ENCODE assay signal across 24 cellular contexts in genomic region chr1:239574112-239574511, GRCh38.
"Had no signal": no experiment of that assay in that cellular context is flagged by ENCODE, and none has a peak within 500 bp of the region (broad histone marks: within the 10 kb centered on the region; RNA-seq: fewer than 3 reads in every experiment).

No MANE protein-coding gene starts in this region.

- H3K4me3 ChIP-seq: colonic mucosa, esophagus squamous epithelium, gastrocnemius medialis, heart right ventricle, left lung, lower lobe of right lung, mucosa of descending colon had no signal

- H3K27me3 Mint-ChIP-seq: dendritic cell treated with granulocyte-macrophage colony-stimulating factor and Interleukin-4, amounts not matched to agents 40 ng/mL and 50 ng/mL, for 4 days; effector memory CD8-positive, alpha-beta T cell had no signal

- H3K4me1 Mint-ChIP-seq: endodermal cell, mesothelial cell of epicardium had no signal

- H3K36me3 ChIP-seq: colonic mucosa, esophagus squamous epithelium, gastrocnemius medialis, heart right ventricle, left lung, lower lobe of right lung had no signal

- H3K27ac ChIP-seq: colonic mucosa, epithelial cell of prostate, esophagus squamous epithelium, gastrocnemius medialis, heart right ventricle, left lung, lower lobe of right lung had no signal

- H3K9me3 ChIP-seq: colonic mucosa, esophagus squamous epithelium, gastrocnemius medialis, heart right ventricle, left lung, lower lobe of right lung, mucosa of descending colon had no signal

- H3K36me3 Mint-ChIP-seq: mesothelial cell of epicardium had no signal

- ATAC-seq: effector memory CD8-positive, alpha-beta T cell; esophagus mucosa; gastrocnemius medialis; heart right ventricle; left cardiac atrium; left lung; left ventricle myocardium superior; lower lobe of right lung; mucosa of descending colon had no signal

- H3K4me3 Mint-ChIP-seq: dendritic cell treated with granulocyte-macrophage colony-stimulating factor and Interleukin-4, amounts not matched to agents 40 ng/mL and 50 ng/mL, for 4 days; effector memory CD8-positive, alpha-beta T cell; endodermal cell; mesothelial cell of epicardium had no signal

- H3K9me3 Mint-ChIP-seq: dendritic cell treated with granulocyte-macrophage colony-stimulating factor and Interleukin-4, amounts not matched to agents 40 ng/mL and 50 ng/mL, for 4 days; effector memory CD8-positive, alpha-beta T cell; endodermal cell; mesothelial cell of epicardium had no signal

- H3K4me1 ChIP-seq: colonic mucosa, esophagus squamous epithelium, gastrocnemius medialis, heart right ventricle, left lung, lower lobe of right lung had no signal

- H3K27me3 ChIP-seq: colonic mucosa, esophagus squamous epithelium, gastrocnemius medialis, heart right ventricle, left lung had no signal

- H3K27ac Mint-ChIP-seq: dendritic cell treated with granulocyte-macrophage colony-stimulating factor and Interleukin-4, amounts not matched to agents 40 ng/mL and 50 ng/mL, for 4 days; effector memory CD8-positive, alpha-beta T cell; endodermal cell; mesothelial cell of epicardium had no signal

- DNase-seq: colonic mucosa; cortex of kidney; effector CD8-positive, alpha-beta T cell; effector memory CD8-positive, alpha-beta T cell; endodermal cell; erythroblast; esophagus squamous epithelium; foreskin fibroblast; foreskin melanocyte; gastrocnemius medialis; glutamatergic neuron; head of caudate nucleus; heart right ventricle; hippocampal formation; left cardiac atrium; left lung; left ventricle myocardium superior; lower lobe of right lung; mesenchymal stem cell; mucosa of descending colon had no signal
